8 cellular contexts compared by ENCODE assay signal in genomic region chr13:90826688-90827087, GRCh38.
"Had no signal": no experiment of that assay in that cellular context is flagged by ENCODE, and none has a peak within 500 bp of the region (broad histone marks: within the 10 kb centered on the region; RNA-seq: fewer than 3 reads in every experiment).

No MANE protein-coding gene starts in this region.

- DNase-seq: GDM1, GF-D8 had no signal

- ATAC-seq: GM12878 had no signal

- H3K4me3 ChIP-seq: GM12878 had no signal

- FAIRE-seq: G401.6, GM12878, GM12891, GM12892, GM18507, GM19239 had no signal
